21 cellular contexts compared by ENCODE assay signal in genomic region chr1:2882968-2883696, GRCh38.
DNase-seq lines count a peak whose midpoint lies in the region; ATAC-seq and TF ChIP-seq lines count a peak whose summit lies in the region.
"Had no signal": no experiment of that assay in that cellular context is flagged by ENCODE, and none has a peak within 500 bp of the region (broad histone marks: within the 10 kb centered on the region; RNA-seq: fewer than 3 reads in every experiment).

No MANE protein-coding gene starts in this region.

- peak overlapping the region; percentile 65 for H4K8ac ChIP-seq in neuronal stem cell (ENCODE audit: low read depth, low read length)

- H3K4me1 ChIP-seq in HCT116 (ENCODE audit: control insufficient read depth in 1 of 2, insufficient read depth in 2 of 2, low read length in 2 of 2) (no peaks in the 10 kb centered on the region), neuronal stem cell (ENCODE audit: control insufficient read depth in 2 of 2, insufficient read depth in 1 of 2, low read depth in 1 of 2, low read length in 2 of 2) (peaks cover 0 to 4% of the 10 kb centered on the region in 2 donors), aorta (ENCODE audit: control insufficient read depth in 1 of 2, insufficient read depth in 2 of 2, low read length in 2 of 2) (no peaks in the 10 kb centered on the region)

- no peak overlapping the region for H2BK120ac ChIP-seq in neuronal stem cell (ENCODE audit: low read depth, low read length)

- H3K27me3 Mint-ChIP-seq in Calu3 (ENCODE audit: unreplicated experiment) = peaks cover 63% of the 10 kb centered on the region
- H3K27me3 Mint-ChIP-seq: B cell had no signal

- H3K79me1 ChIP-seq in neuronal stem cell (ENCODE audit: low read depth, low read length) = peaks cover 1% of the 10 kb centered on the region

- CTCF ChIA-PET in HCT116 (lab: Charles Lee) = no interaction called here
- CTCF ChIA-PET in Calu3 (lab: Charles Lee) = no interaction called here

- H3K27ac ChIP-seq in HCT116 (ENCODE audit: low read depth, low read length) (no peak overlapping the region), neuronal stem cell (replicated peaks; ENCODE audit: low read length) (no peak overlapping the region), aorta (ENCODE audit: low read depth in 1 of 2, low read length in 2 of 2) (no peak overlapping the region)
- H3K27ac ChIP-seq: 22Rv1, SK-N-MC had no signal

- H3K9ac ChIP-seq in HCT116 (ENCODE audit: low read length) = no peak overlapping the region
- no peak overlapping the region for H3K9ac ChIP-seq in neuronal stem cell (ENCODE audit: low read depth, low read length, poor library complexity)

- H3K14ac ChIP-seq in neuronal stem cell (ENCODE audit: low read length) = peak overlapping the region; percentile 82

- no peak overlapping the region for H2BK5ac ChIP-seq in neuronal stem cell (ENCODE audit: low read length)

- no peaks in the 10 kb centered on the region for H3K9me3 ChIP-seq in HCT116 (ENCODE audit: control insufficient read depth in 1 of 2, insufficient read depth in 1 of 2, low read depth in 1 of 2, low read length in 2 of 2)
- H3K9me3 ChIP-seq in neuronal stem cell (replicated peaks in 1 of 2; ENCODE audit: control insufficient read depth in 2 of 2, insufficient read depth in 1 of 2, low read depth in 1 of 2, low read length in 2 of 2) = no peaks in the 10 kb centered on the region
- H3K9me3 ChIP-seq in aorta (ENCODE audit: control insufficient read depth, low read length) = no peaks in the 10 kb centered on the region

- H3K4me3 Mint-ChIP-seq in Calu3 (ENCODE audit: low read depth, unreplicated experiment) = no peak overlapping the region
- H3K4me3 Mint-ChIP-seq: B cell; CD14-positive monocyte; CD8-positive, alpha-beta memory T cell had no signal

- no peak overlapping the region for H3K4ac ChIP-seq in neuronal stem cell (ENCODE audit: low read length)

- TF ChIP-seq CTCF in HCT116 (IDR thresholded peaks at IDR 0.05 in 2 of 3, conservative IDR thresholded peaks at IDR 0.05 in 1 of 3; ENCODE audit: borderline replicate concordance in 1 of 3, insufficient read depth in 1 of 3, low read depth in 2 of 3, low read length in 2 of 3) (no peak), Calu3 (IDR thresholded peaks at IDR 0.05; ENCODE audit: unreplicated experiment) (no peak)

- H3K18ac ChIP-seq in neuronal stem cell (ENCODE audit: low read length) = peak overlapping the region; percentile 80

- intact Hi-C loops in HCT116 (cut with micrococcal nuclease) (no loop called here), Calu3 (cut with micrococcal nuclease; ENCODE audit: unreplicated experiment) (no loop called here), aorta (cut with DNase I) (no loop called here)

- no peaks in the 10 kb centered on the region for H3K27me3 ChIP-seq in HCT116 (ENCODE audit: insufficient read depth, low read length)
- peaks cover 0 to 89% (median 0%) of the 10 kb centered on the region in 3 experiments for H3K27me3 ChIP-seq in neuronal stem cell (ENCODE audit: control insufficient read depth in 3 of 3, insufficient read depth in 3 of 3, low read depth in 1 of 3, low read length in 3 of 3)
- no peaks in the 10 kb centered on the region for H3K27me3 ChIP-seq in aorta (ENCODE audit: control insufficient read depth in 1 of 2, insufficient read depth in 2 of 2, low read length in 1 of 2)

- TF ChIP-seq POLR2A in HCT116 (IDR thresholded peaks at IDR 0.05; ENCODE audit: borderline replicate concordance, extremely low read depth, insufficient read depth, insufficient read length) = no peak

- BruUV-seq in HCT116 (replicated peaks; lab: Mats Ljungman, UMichigan) (no TSS peak), Calu3 (replicated peaks; lab: Mats Ljungman, UMichigan) (no TSS peak)

- TF ChIP-seq RAD21 in HCT116 (IDR thresholded peaks at IDR 0.05; ENCODE audit: low read depth) = no peak

- H3K36me3 ChIP-seq in HCT116 (ENCODE audit: control insufficient read depth in 1 of 2, insufficient read depth in 2 of 2, low read length in 2 of 2) (no peaks in the 10 kb centered on the region), neuronal stem cell (replicated peaks in 1 of 2; ENCODE audit: control insufficient read depth in 2 of 2, insufficient read depth in 2 of 2, low read length in 2 of 2) (no peaks in the 10 kb centered on the region), aorta (ENCODE audit: control insufficient read depth in 1 of 2, insufficient read depth in 2 of 2, low read length in 1 of 2) (no peaks in the 10 kb centered on the region)

- H3K9me3 Mint-ChIP-seq in Calu3 (ENCODE audit: low read depth, unreplicated experiment) = no peaks in the 10 kb centered on the region
- H3K9me3 Mint-ChIP-seq: CD14-positive monocyte; CD8-positive, alpha-beta memory T cell had no signal

- peak; percentile 12 for DNase-seq in NCI-H1105 (lab: John Stamatoyannopoulos, UW)
- DNase-seq in NCI-H1105 treated with DMSO at 0.1 percent for 48 hours (lab: John Stamatoyannopoulos, UW) = no peak
- DNase-seq in HCT116 (ENCODE audit: low read depth, low spot score) = no peak
- DNase-seq in NCI-H748 treated with DMSO at 0.1 percent for 48 hours (lab: John Stamatoyannopoulos, UW) = peak; percentile 22
- no peak for DNase-seq in neuronal stem cell (ENCODE audit: low spot score)
- no peak for DNase-seq in Calu3
- no peak for DNase-seq in aorta
- no peak for DNase-seq in effector CD8-positive, alpha-beta T cell (lab: John Stamatoyannopoulos, UW)
- DNase-seq: CD8-positive, alpha-beta memory T cell; GOT3; HCEC 1CT; NCI-H1092; NCI-H2029; NCI-H446; NCI-H524 treated with DMSO at 0.1 percent for 48 hours; SIG-M5 had no signal

- H3K9me2 ChIP-seq in HCT116 (ENCODE audit: insufficient read depth) = no peaks in the 10 kb centered on the region

- H3K4me3 ChIP-seq in HCT116 (replicated peaks in 1 of 2; ENCODE audit: low read depth in 1 of 2, low read length in 2 of 2) (no peak overlapping the region), neuronal stem cell (ENCODE audit: low read length in 2 of 2) (peak overlapping the region in 1 of 2 donors; percentile 6), aorta (ENCODE audit: low read length in 2 of 2) (no peak overlapping the region)
- H3K4me3 ChIP-seq: SK-N-MC had no signal

- H2BK12ac ChIP-seq in neuronal stem cell (ENCODE audit: low read length) = peak overlapping the region; percentile 41

- no peak overlapping the region for H3K27ac Mint-ChIP-seq in Calu3 (ENCODE audit: unreplicated experiment)
- H3K27ac Mint-ChIP-seq: B cell; CD14-positive monocyte; CD8-positive, alpha-beta memory T cell had no signal

- H2AFZ ChIP-seq in HCT116 (ENCODE audit: low read depth, low read length, poor library complexity, severe bottlenecking) (no peak overlapping the region), neuronal stem cell (ENCODE audit: low read length) (no peak overlapping the region)

- peak overlapping the region; percentile 73 for H3K23ac ChIP-seq in neuronal stem cell (ENCODE audit: low read depth, low read length, poor library complexity)

- no peaks in the 10 kb centered on the region for H3K36me3 Mint-ChIP-seq in Calu3 (ENCODE audit: insufficient read depth, unreplicated experiment)
- H3K36me3 Mint-ChIP-seq: CD14-positive monocyte; CD8-positive, alpha-beta memory T cell had no signal

- no peaks in the 10 kb centered on the region for H4K20me1 ChIP-seq in HCT116 (ENCODE audit: insufficient read depth)

- peak; percentile 41; the same call in 1 of the 2 replicates for ATAC-seq in HCT116
- ATAC-seq in aorta (ENCODE audit: low FRiP score) = no peak
- ATAC-seq: Panc1 had no signal

- peak overlapping the region; percentile 37 for H2BK15ac ChIP-seq in neuronal stem cell (ENCODE audit: low read length)

- no CpG with 5 or more reads among the region's 40 CpGs for WGBS in neuronal stem cell (ENCODE audit: extremely low coverage in 2 of 2, insufficient read length in 2 of 2, insufficient replicate concordance in 1 of 2), 2 donors
- 79 to 82% methylated on average over 40 of the region's 40 CpGs for WGBS in aorta, 2 donors

- H3K4me2 ChIP-seq in HCT116 (ENCODE audit: low read length) (no peak overlapping the region), neuronal stem cell (ENCODE audit: insufficient read depth, low read length, poor library complexity, severe bottlenecking) (no peak overlapping the region)

- H2AK5ac ChIP-seq in neuronal stem cell (ENCODE audit: low read depth, low read length) = peak overlapping the region; percentile 56

- RAD21 ChIA-PET in HCT116 (lab: Charles Lee; ENCODE audit: low non-redundant PET in 1 of 2, low total read pairs in 2 of 2, uncharacterized antibody in 2 of 2, unreplicated experiment in 2 of 2) = no interaction called here

- POLR2A ChIA-PET in HCT116 (lab: Charles Lee) = interaction anchor here (0.5 kb wide), 1 partner anchor 16 kb away, joined by 6 read pairs; no protein-coding TSS in a partner anchor

- H4K91ac ChIP-seq in neuronal stem cell (ENCODE audit: low read depth, low read length, poor library complexity) = no peak overlapping the region

- no peaks in the 10 kb centered on the region for H3K4me1 Mint-ChIP-seq in Calu3 (ENCODE audit: low read depth, unreplicated experiment)
- H3K4me1 Mint-ChIP-seq: B cell; CD14-positive monocyte; CD8-positive, alpha-beta memory T cell had no signal

- no peaks in the 10 kb centered on the region for H3K79me2 ChIP-seq in HCT116 (ENCODE audit: insufficient read depth, low read length)

TF ChIP-seq in HCT116, 20 proteins besides CTCF, POLR2A, EP300 and RAD21 (continues in another document):
- no peak for TF ChIP-seq EGR1 (IDR thresholded peaks at IDR 0.05; ENCODE audit: low read depth)
- no peak for TF ChIP-seq ZFX (IDR thresholded peaks at IDR 0.05)
- TF ChIP-seq CEBPB (IDR thresholded peaks at IDR 0.05; ENCODE audit: low read depth) = no peak
- no peak for TF ChIP-seq ATF3 (IDR thresholded peaks at IDR 0.05)
- TF ChIP-seq ZBTB33 (IDR thresholded peaks at IDR 0.05; ENCODE audit: extremely low read depth, insufficient replicate concordance, low read length) = no peak
- no peak for TF ChIP-seq SIN3A (IDR thresholded peaks at IDR 0.05; ENCODE audit: low read depth)
- TF ChIP-seq EZH2 (IDR thresholded peaks at IDR 0.05) = no peak

Comparison
In these comparisons a context has a peak if more than half of its experiments do, and no peak if none do; other contexts are left out.
1. DNase-seq: peak in NCI-H1105 (single experiment) and NCI-H748 treated with DMSO at 0.1 percent for 48 hours (single experiment); none in NCI-H1105 treated with DMSO at 0.1 percent for 48 hours (single experiment), HCT116 (single experiment), neuronal stem cell (single experiment), Calu3 (single experiment), aorta (0 of 2) and effector CD8-positive, alpha-beta T cell (single experiment).